21 cellular contexts compared by ENCODE assay signal in genomic region chr18:9191658-9192256, GRCh38. TPM values are rescaled to one million over a fixed set of nuclear protein-coding genes. Genes with fewer than 3 reads are reported as not detected.
DNase-seq lines count a peak whose midpoint lies in the region; ATAC-seq and TF ChIP-seq lines count a peak whose summit lies in the region.
"Had no signal": no experiment of that assay in that cellular context is flagged by ENCODE, and none has a peak within 500 bp of the region (broad histone marks: within the 10 kb centered on the region; RNA-seq: fewer than 3 reads in every experiment).

No MANE protein-coding gene starts in this region.

- no peak for DNase-seq in CD4-positive, CD25-positive, alpha-beta regulatory T cell
- no peak for DNase-seq in CD4-positive, alpha-beta memory T cell
- DNase-seq in WTC11 (ENCODE audit: low spot score): no peak
- DNase-seq in naive thymus-derived CD8-positive, alpha-beta T cell: no peak
- DNase-seq in stimulated activated naive CD4-positive, alpha-beta T cell treated with Interleukin-2 at 50 U/mL for 16 hours (lab: John Stamatoyannopoulos, UW): no peak
- DNase-seq: activated CD4-positive, alpha-beta T cell treated with anti-CD3 and anti-CD28 coated beads for 1 hour; activated effector memory CD4-positive, alpha-beta T cell treated with anti-CD3 and anti-CD28 coated beads, Interleukin-2, amount 50 U/mL, for 16 hours; amniotic stem cell; cortex of kidney; DND-41; NCI-H1048; NCI-H1930; PC-3; Right ventricle myocardium superior; small intestine; stimulated activated naive CD4-positive, alpha-beta T cell had no signal

- H3K36me3 ChIP-seq in CD4-positive, CD25-positive, alpha-beta regulatory T cell (ENCODE audit: control insufficient read depth, insufficient read depth, low read length): peaks cover 74% of the 10 kb centered on the region
- peaks cover 23% of the 10 kb centered on the region for H3K36me3 ChIP-seq in CD4-positive, alpha-beta memory T cell (ENCODE audit: insufficient read depth, low read length)

- CTCF ChIA-PET in CD4-positive, alpha-beta memory T cell (lab: Charles Lee; ENCODE audit: partially characterized antibody): interaction anchor here (0.6 to 1.3 kb wide), 3 partner anchors 10 to 121 kb away, joined by 3 read pairs; no protein-coding TSS in a partner anchor
- CTCF ChIA-PET in WTC11 (lab: Charles Lee): no interaction called here

- H3K27me3 ChIP-seq in CD4-positive, CD25-positive, alpha-beta regulatory T cell (ENCODE audit: control insufficient read depth, insufficient read depth, low read length): no peaks in the 10 kb centered on the region
- no peaks in the 10 kb centered on the region for H3K27me3 ChIP-seq in CD4-positive, alpha-beta memory T cell (ENCODE audit: insufficient read depth, low read length)
- H3K27me3 ChIP-seq: tibial nerve had no signal

- intact Hi-C loops in CD4-positive, alpha-beta memory T cell (cut with micrococcal nuclease): no loop called here

- H3K9me3 Mint-ChIP-seq in CD4-positive, CD25-positive, alpha-beta regulatory T cell: no peaks in the 10 kb centered on the region
- H3K9me3 Mint-ChIP-seq in CD4-positive, alpha-beta memory T cell: no peaks in the 10 kb centered on the region
- H3K9me3 Mint-ChIP-seq in WTC11: no peaks in the 10 kb centered on the region
- H3K9me3 Mint-ChIP-seq in naive thymus-derived CD8-positive, alpha-beta T cell: no peaks in the 10 kb centered on the region

- peaks cover 50% of the 10 kb centered on the region for H3K36me3 Mint-ChIP-seq in CD4-positive, CD25-positive, alpha-beta regulatory T cell
- H3K36me3 Mint-ChIP-seq in CD4-positive, alpha-beta memory T cell: peaks cover 54 to 69% of the 10 kb centered on the region in 2 donors
- H3K36me3 Mint-ChIP-seq in WTC11: peaks cover 9% of the 10 kb centered on the region
- peaks cover 8 to 84% (median 32%) of the 10 kb centered on the region in 3 donors for H3K36me3 Mint-ChIP-seq in naive thymus-derived CD8-positive, alpha-beta T cell

- H3K4me3 Mint-ChIP-seq in CD4-positive, CD25-positive, alpha-beta regulatory T cell: peak overlapping the region in 2 of 4 donors; percentile 21 to 43
- no peak overlapping the region for H3K4me3 Mint-ChIP-seq in CD4-positive, alpha-beta memory T cell
- H3K4me3 Mint-ChIP-seq in WTC11: no peak overlapping the region
- H3K4me3 Mint-ChIP-seq in naive thymus-derived CD8-positive, alpha-beta T cell: no peak overlapping the region

- peak overlapping the region; percentile 41 to 83 (median 72) for H3K27ac Mint-ChIP-seq in CD4-positive, CD25-positive, alpha-beta regulatory T cell
- peak overlapping the region in 6 of 7 donors; percentile 30 to 74 (median 64) for H3K27ac Mint-ChIP-seq in CD4-positive, alpha-beta memory T cell
- peak overlapping the region; percentile 39 for H3K27ac Mint-ChIP-seq in WTC11
- H3K27ac Mint-ChIP-seq in naive thymus-derived CD8-positive, alpha-beta T cell: peak overlapping the region in 7 of 10 donors; percentile 0 to 58 (median 28)

- H3K9me3 ChIP-seq in CD4-positive, CD25-positive, alpha-beta regulatory T cell (ENCODE audit: control insufficient read depth in 2 of 2, low read length in 2 of 2): no peaks in the 10 kb centered on the region
- H3K9me3 ChIP-seq in CD4-positive, alpha-beta memory T cell (ENCODE audit: control insufficient read depth in 1 of 2, low read length in 2 of 2): no peaks in the 10 kb centered on the region
- H3K9me3 ChIP-seq: tibial nerve had no signal

- H3K4me1 Mint-ChIP-seq in CD4-positive, CD25-positive, alpha-beta regulatory T cell: peaks cover 39 to 41% (median 39%) of the 10 kb centered on the region in 4 donors
- H3K4me1 Mint-ChIP-seq in CD4-positive, alpha-beta memory T cell: peaks cover 21 to 59% (median 42%) of the 10 kb centered on the region in 4 donors
- H3K4me1 Mint-ChIP-seq in WTC11: peaks cover 2% of the 10 kb centered on the region; the same call in 1 of the 2 replicates
- H3K4me1 Mint-ChIP-seq in naive thymus-derived CD8-positive, alpha-beta T cell: peaks cover 18 to 37% (median 20%) of the 10 kb centered on the region in 4 donors

- no peak overlapping the region for H3K27ac ChIP-seq in CD4-positive, CD25-positive, alpha-beta regulatory T cell (ENCODE audit: insufficient read depth, low read length, poor library complexity, severe bottlenecking)
- H3K27ac ChIP-seq in CD4-positive, alpha-beta memory T cell (ENCODE audit: low read depth, low read length): no peak overlapping the region

- H3K4me3 ChIP-seq in CD4-positive, CD25-positive, alpha-beta regulatory T cell (ENCODE audit: low read depth, low read length): no peak overlapping the region
- H3K4me3 ChIP-seq in CD4-positive, alpha-beta memory T cell (ENCODE audit: low read length in 2 of 2): no peak overlapping the region
- H3K4me3 ChIP-seq: GM12878, tibial nerve had no signal

- H3K27me3 Mint-ChIP-seq in CD4-positive, CD25-positive, alpha-beta regulatory T cell: no peaks in the 10 kb centered on the region
- no peaks in the 10 kb centered on the region for H3K27me3 Mint-ChIP-seq in CD4-positive, alpha-beta memory T cell
- H3K27me3 Mint-ChIP-seq in WTC11 (ENCODE audit: low read depth): no peaks in the 10 kb centered on the region
- H3K27me3 Mint-ChIP-seq in naive thymus-derived CD8-positive, alpha-beta T cell: no peaks in the 10 kb centered on the region

- no peak for ATAC-seq in CD4-positive, CD25-positive, alpha-beta regulatory T cell (ENCODE audit: low read depth in 2 of 2)
- ATAC-seq in WTC11 (no peak), GM18858 (IDR thresholded peaks at IDR 0.05; ENCODE audit: unreplicated experiment) (no peak), GM19328 (IDR thresholded peaks at IDR 0.05; ENCODE audit: unreplicated experiment) (no peak), GM19324 (IDR thresholded peaks at IDR 0.05; ENCODE audit: low FRiP score, unreplicated experiment) (no peak)
- no peak for ATAC-seq in naive thymus-derived CD8-positive, alpha-beta T cell
- ATAC-seq: GM12878, PC-3 had no signal

- no peak for TF ChIP-seq CTCF in WTC11 (IDR thresholded peaks at IDR 0.05)

- POLR2A ChIA-PET in CD4-positive, alpha-beta memory T cell (lab: Charles Lee; ENCODE audit: partially characterized antibody): no interaction called here
- POLR2A ChIA-PET in WTC11 (lab: Charles Lee): no interaction called here
- POLR2A ChIA-PET in naive thymus-derived CD8-positive, alpha-beta T cell (lab: Charles Lee): no interaction called here

- H3K4me1 ChIP-seq in CD4-positive, CD25-positive, alpha-beta regulatory T cell (ENCODE audit: control insufficient read depth, insufficient read depth, low read length, poor library complexity, severe bottlenecking): no peaks in the 10 kb centered on the region
- peaks cover 8% of the 10 kb centered on the region for H3K4me1 ChIP-seq in CD4-positive, alpha-beta memory T cell (ENCODE audit: insufficient read depth, low read length)

TF ChIP-seq in WTC11, 78 proteins besides CTCF, POLR2A, EP300 and RAD21 (continues in another document):
- TF ChIP-seq JUN (CRISPR knock-in tag; IDR thresholded peaks at IDR 0.05) (no peak), ZNF423 (CRISPR knock-in tag; IDR thresholded peaks at IDR 0.05) (no peak), ZMAT4 (CRISPR knock-in tag; IDR thresholded peaks at IDR 0.05) (no peak), ZNF263 (CRISPR knock-in tag; IDR thresholded peaks at IDR 0.05; ENCODE audit: low read depth) (no peak), FOXJ3 (CRISPR knock-in tag; IDR thresholded peaks at IDR 0.05; ENCODE audit: borderline replicate concordance) (no peak), PREB (CRISPR knock-in tag; IDR thresholded peaks at IDR 0.05; ENCODE audit: borderline replicate concordance) (no peak), TCF7 (CRISPR knock-in tag; IDR thresholded peaks at IDR 0.05; ENCODE audit: low read depth) (no peak), ZNF416 (CRISPR knock-in tag; IDR thresholded peaks at IDR 0.05) (no peak), MXD4 (CRISPR knock-in tag; IDR thresholded peaks at IDR 0.05; ENCODE audit: borderline replicate concordance) (no peak), NFATC4 (CRISPR knock-in tag; IDR thresholded peaks at IDR 0.05) (no peak), PRRX2 (CRISPR knock-in tag; IDR thresholded peaks at IDR 0.05) (no peak)
- TF ChIP-seq, protein P1, sequence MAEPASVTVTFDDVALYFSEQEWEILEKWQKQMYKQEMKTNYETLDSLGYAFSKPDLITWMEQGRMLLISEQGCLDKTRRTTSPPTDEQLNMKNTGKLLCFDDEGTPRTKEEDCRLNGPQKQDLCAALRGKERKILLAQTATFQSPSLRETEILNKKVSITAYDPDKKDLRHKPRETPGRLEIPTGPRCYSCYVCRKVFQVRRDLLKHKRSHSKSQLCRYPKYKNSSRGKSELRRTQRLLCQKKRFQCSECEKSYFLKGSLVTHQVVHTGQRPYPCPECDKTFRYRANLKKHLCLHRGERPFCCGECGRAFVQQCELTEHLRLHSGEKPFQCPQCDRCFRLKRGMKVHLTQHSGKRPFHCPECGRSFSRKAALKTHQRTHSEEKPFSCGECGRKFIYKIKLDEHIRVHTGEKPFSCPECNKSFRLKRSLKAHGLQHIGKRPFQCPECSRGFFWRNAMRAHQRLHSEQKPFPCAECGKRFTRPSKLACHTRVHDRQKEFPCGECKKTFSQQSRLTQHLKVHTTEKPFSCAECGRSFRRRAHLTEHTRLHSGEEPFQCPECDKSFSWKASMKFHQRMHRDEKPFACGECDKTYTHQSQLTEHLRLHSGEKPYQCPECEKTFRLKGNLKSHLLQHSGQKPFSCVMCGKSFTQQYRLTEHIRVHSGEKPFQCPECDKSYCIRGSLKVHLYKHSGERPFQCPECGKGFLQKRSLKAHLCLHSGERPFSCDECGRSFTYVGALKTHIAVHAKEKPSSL (CRISPR knock-in tag; conservative IDR thresholded peaks at IDR 0.05): no peak

RNA-seq across cellular contexts. Expression of gene ANKRD12, which starts 55.2 kb away (rescaled TPM):
- total RNA-seq in CD4-positive, CD25-positive, alpha-beta regulatory T cell: 200 TPM
- 10 to 100 TPM; 28.2 to 41.9 (median 37.0) TPM for polyA plus RNA-seq in CD4-positive, CD25-positive, alpha-beta regulatory T cell
- total RNA-seq in CD4-positive, alpha-beta memory T cell: 100 to 1,000 TPM; 262 to 280 TPM
- polyA plus RNA-seq in CD4-positive, alpha-beta memory T cell: 100 to 1,000 TPM in 1 of 2 donors, 10 to 100 TPM in 1; 10.7 to 141 TPM
- total RNA-seq in WTC11 (2021): 42.2 to 44.7 TPM (median 43.4 TPM) in 3 replicates
- 100 to 1,000 TPM; 198 to 212 TPM for total RNA-seq in naive thymus-derived CD8-positive, alpha-beta T cell
- polyA plus RNA-seq in naive thymus-derived CD8-positive, alpha-beta T cell: 10 to 100 TPM; 15.7 to 70.4 (median 26.3) TPM
